Comparison of ENCODE assay signal across 21 cellular contexts in the genomic region with DNA sequence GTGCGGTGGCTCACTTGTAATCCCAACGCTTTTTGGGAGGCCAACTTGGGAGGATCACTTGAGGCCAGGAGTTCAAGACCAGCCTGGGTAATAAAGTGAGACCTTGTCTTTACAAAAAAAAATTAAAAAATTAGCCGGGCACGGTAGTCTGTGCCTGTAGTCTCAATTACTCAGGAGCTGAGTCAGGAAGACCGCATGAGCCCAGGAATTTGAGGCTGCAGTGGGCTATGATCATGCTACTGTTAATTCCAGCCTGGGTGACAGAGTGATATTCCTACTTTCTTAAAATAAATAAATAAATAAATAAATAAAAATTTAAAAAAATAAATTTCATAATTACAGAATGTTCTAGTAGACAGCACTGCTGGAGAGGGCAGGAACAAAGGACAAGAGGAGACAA.
"Had no signal": no experiment of that assay in that cellular context is flagged by ENCODE, and none has a peak within 500 bp of the region (broad histone marks: within the 10 kb centered on the region; RNA-seq: fewer than 3 reads in every experiment).

No MANE protein-coding gene starts in this region.

- DNase-seq: dorsolateral prefrontal cortex; effector CD4-positive, alpha-beta T cell; foreskin fibroblast; gastrocnemius medialis; head of caudate nucleus; left ventricle myocardium superior; lower lobe of right lung; natural killer cell; occipital lobe; pancreas; right lobe of liver; stimulated activated CD4-positive, alpha-beta T cell treated with anti-CD3 and anti-CD28 coated beads, Interleukin-12 subunit alpha, Interleukin-12 subunit beta, amount 100 ng/mL, for 4 hours; stimulated activated CD4-positive, alpha-beta T cell treated with anti-CD3 and anti-CD28 coated beads, Interleukin-1b, Interleukin-23, amount 100 ng/mL, for 48 hours; stimulated activated CD4-positive, alpha-beta T cell treated with anti-CD3 and anti-CD28 coated beads, Interleukin-4, amount 100 ng/mL, for 1 hour; stimulated activated CD8-positive, alpha-beta memory T cell treated with anti-CD3 and anti-CD28 coated beads, Interleukin-4, amount 100 ng/mL, for 48 hours; stimulated activated naive CD4-positive, alpha-beta T cell; stimulated activated naive CD8-positive, alpha-beta T cell treated with anti-CD3 and anti-CD28 coated beads, Interleukin-15, amount 100 ng/mL, for 72 hours; trophoblast cell had no signal

- ATAC-seq: gastrocnemius medialis; left ventricle myocardium superior; lower lobe of right lung; natural killer cell; pancreas; right lobe of liver; stimulated activated naive CD8-positive, alpha-beta T cell treated with anti-CD3 and anti-CD28 coated beads, Interleukin-15, amount 100 ng/mL, for 72 hours had no signal

- H3K4me3 ChIP-seq: dorsolateral prefrontal cortex, gastrocnemius medialis, lower lobe of right lung, pancreas, right lobe of liver, smooth muscle cell, suprapubic skin, vagina had no signal
